In the genomic region with DNA sequence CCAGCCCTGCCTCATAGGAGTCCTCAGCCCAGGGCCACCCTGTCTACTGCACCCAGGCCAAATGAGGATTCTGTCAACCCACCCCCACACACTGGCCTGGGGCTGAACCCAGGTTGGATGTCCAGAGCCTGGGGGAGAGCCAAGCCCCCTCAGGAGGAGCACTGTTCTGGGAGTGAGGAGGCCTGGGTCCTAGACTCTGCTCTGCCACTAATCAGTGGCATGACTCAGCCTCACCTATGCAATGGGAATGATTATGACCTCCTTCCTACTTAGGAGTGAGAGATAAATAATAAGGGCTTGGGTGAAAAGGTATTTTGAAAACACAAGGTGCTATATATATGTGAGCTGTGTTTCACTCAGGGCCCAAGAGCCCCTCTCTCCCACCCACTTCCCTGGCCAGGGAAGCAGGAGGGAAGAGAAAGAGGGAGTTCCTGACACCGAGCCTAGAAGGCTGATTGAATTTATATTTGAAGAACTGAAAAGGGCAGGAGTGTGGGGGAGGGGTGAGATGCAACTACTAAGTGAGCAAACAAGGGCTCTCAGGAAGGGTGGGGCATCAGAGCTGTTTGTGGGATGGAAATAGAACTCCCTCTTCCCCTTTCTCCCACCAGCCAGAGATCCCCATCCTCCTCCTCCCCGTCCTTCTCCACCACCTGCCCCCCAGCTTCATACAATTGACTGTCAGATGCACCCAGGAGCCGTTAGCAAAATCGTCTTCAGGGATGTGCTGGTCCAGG, we compare ENCODE assay signal across 11 cellular contexts. TPM values are rescaled to one million over a fixed set of nuclear protein-coding genes. Genes with fewer than 3 reads are reported as not detected.
A peak's percentile ranks its signal among the peaks of the same experiment; 100 is the strongest.
DNase-seq lines count a peak whose midpoint lies in the region; ATAC-seq and TF ChIP-seq lines count a peak whose summit lies in the region.
"Had no signal": no experiment of that assay in that cellular context is flagged by ENCODE, and none has a peak within 500 bp of the region (broad histone marks: within the 10 kb centered on the region; RNA-seq: fewer than 3 reads in every experiment).

No MANE protein-coding gene starts in this region.

- H3K27me3 Mint-ChIP-seq in endodermal cell (ENCODE audit: insufficient read depth), result no peaks in the 10 kb centered on the region
- no peaks in the 10 kb centered on the region for H3K27me3 Mint-ChIP-seq in type B pancreatic cell

- H3K4me1 ChIP-seq in endodermal cell (ENCODE audit: control insufficient read depth, insufficient read depth, low read length) (peaks cover 31% of the 10 kb centered on the region), foreskin keratinocyte (peaks cover 18% of the 10 kb centered on the region)
- H3K4me1 ChIP-seq: SJSA1 had no signal

- no peak overlapping the region for H3K27ac Mint-ChIP-seq in endodermal cell
- no peak overlapping the region for H3K27ac Mint-ChIP-seq in type B pancreatic cell
- H3K27ac Mint-ChIP-seq: stimulated activated naive CD8-positive, alpha-beta T cell treated with anti-CD3 and anti-CD28 coated beads, Interleukin-15, Interleukin-2, amounts not matched to agents 100 ng/mL and 50 ng/mL, for 24 hours had no signal

- H3K4me1 Mint-ChIP-seq in endodermal cell (peaks cover 50% of the 10 kb centered on the region), type B pancreatic cell (ENCODE audit: unreplicated experiment) (peaks cover 47% of the 10 kb centered on the region)

- H3K9me3 Mint-ChIP-seq in endodermal cell (no peaks in the 10 kb centered on the region), type B pancreatic cell (no peaks in the 10 kb centered on the region)
- H3K9me3 Mint-ChIP-seq: stimulated activated naive CD8-positive, alpha-beta T cell treated with anti-CD3 and anti-CD28 coated beads, Interleukin-15, Interleukin-2, amounts not matched to agents 100 ng/mL and 50 ng/mL, for 24 hours had no signal

- 13 to 51% methylated on average over 3 to 4 of the region's 4 CpGs for WGBS in endodermal cell (ENCODE audit: insufficient coverage in 1 of 2, insufficient read length in 1 of 2), 2 experiments

- DNase-seq in left cardiac atrium (no peak), cardiac septum (ENCODE audit: low spot score) (no peak), NOMO-1 treated with dmso at 0.1 percent for 144 hours (lab: John Stamatoyannopoulos, UW; ENCODE audit: unreplicated experiment) (peak; percentile 58), endodermal cell (no peak), type B pancreatic cell (ENCODE audit: extremely low spot score, unreplicated experiment) (no peak), foreskin keratinocyte (no peak), ecto neural progenitor cell (ENCODE audit: low spot score) (no peak)
- no peak for DNase-seq in stimulated activated naive CD4-positive, alpha-beta T cell (lab: John Stamatoyannopoulos, UW)

- no peaks in the 10 kb centered on the region for H3K36me3 ChIP-seq in endodermal cell (ENCODE audit: control insufficient read depth, insufficient read depth, low read length)
- H3K36me3 ChIP-seq: SJSA1 had no signal

- H3K9ac ChIP-seq in endodermal cell (ENCODE audit: extremely low read depth, low read length, poor library complexity, severe bottlenecking), result no peak overlapping the region
- H3K9ac ChIP-seq: KMS-11 had no signal

- no peaks in the 10 kb centered on the region for H3K27me3 ChIP-seq in endodermal cell (ENCODE audit: control insufficient read depth, insufficient read depth, low read length, poor library complexity, severe bottlenecking)
- H3K27me3 ChIP-seq in foreskin keratinocyte, result no peaks in the 10 kb centered on the region

- TF ChIP-seq CTCF in endodermal cell (conservative IDR thresholded peaks at IDR 0.05) (no peak), type B pancreatic cell (conservative IDR thresholded peaks at IDR 0.05) (no peak), foreskin keratinocyte (conservative IDR thresholded peaks at IDR 0.05) (no peak)

- ATAC-seq in left cardiac atrium (peak; percentile 6 to 15), foreskin keratinocyte (no peak)

- H3K9me3 ChIP-seq in endodermal cell (ENCODE audit: control insufficient read depth, low read length), result no peaks in the 10 kb centered on the region
- H3K9me3 ChIP-seq: SJSA1 had no signal

- peak overlapping the region; percentile 33 for H3K4me3 Mint-ChIP-seq in endodermal cell
- H3K4me3 Mint-ChIP-seq in type B pancreatic cell, result peak overlapping the region; percentile 20
- H3K4me3 Mint-ChIP-seq: stimulated activated naive CD8-positive, alpha-beta T cell treated with anti-CD3 and anti-CD28 coated beads, Interleukin-15, Interleukin-2, amounts not matched to agents 100 ng/mL and 50 ng/mL, for 24 hours had no signal

- intact Hi-C loops in left cardiac atrium (cut with DNase I), result loop anchor here (2.0 to 5.0 kb wide), 2 partner anchors 68 to 140 kb away; no protein-coding TSS in a partner anchor
- intact Hi-C loops in cardiac septum (cut with DNase I), result no loop called here

- H3K36me3 Mint-ChIP-seq in endodermal cell (ENCODE audit: low read depth) (no peaks in the 10 kb centered on the region), type B pancreatic cell (peaks cover 23% of the 10 kb centered on the region)

- H3K27ac ChIP-seq in endodermal cell (ENCODE audit: low read depth, low read length), result peak overlapping the region; percentile 28
- H3K27ac ChIP-seq in foreskin keratinocyte, result no peak overlapping the region
- H3K27ac ChIP-seq: KMS-11, SJSA1 had no signal

- H3K4me3 ChIP-seq in endodermal cell (ENCODE audit: low read length), result no peak overlapping the region
- H3K4me3 ChIP-seq: SJSA1 had no signal

RNA-seq across cellular contexts. Expression of gene IGSF9, which starts 8.2 kb away (rescaled TPM):
- total RNA-seq in left cardiac atrium (1 to 10 TPM; 1.4 to 3.3 TPM), cardiac septum (not detected), endodermal cell (1 to 10 TPM; 7.5 to 9.2 TPM), type B pancreatic cell (ENCODE audit: low replicate concordance) (36.4 and 44.3 TPM in 2 replicates), foreskin keratinocyte (9.7 and 11.9 TPM in 2 replicates)
- polyA plus RNA-seq in endodermal cell (2013, experiment 1 of 2), result 34.7 TPM
- 30.4 TPM for polyA plus RNA-seq in endodermal cell (2013, experiment 2 of 2)
- 9.3 and 11.8 TPM in 2 replicates for polyA plus RNA-seq in foreskin keratinocyte

RNA-seq across cellular contexts. Expression of gene TAGLN2, which starts 11.9 kb away (rescaled TPM):
- 100 to 1,000 TPM; 201 to 276 TPM for total RNA-seq in left cardiac atrium
- 103 TPM for total RNA-seq in cardiac septum
- 100 to 1,000 TPM; 136 to 221 TPM for total RNA-seq in endodermal cell
- polyA plus RNA-seq in endodermal cell (2013, experiment 1 of 2), result 141 TPM
- 179 TPM for polyA plus RNA-seq in endodermal cell (2013, experiment 2 of 2)
- 138 and 208 TPM in 2 replicates for total RNA-seq in type B pancreatic cell (ENCODE audit: low replicate concordance)
- total RNA-seq in foreskin keratinocyte, result 462 and 520 TPM in 2 replicates
- polyA plus RNA-seq in foreskin keratinocyte, result 928 and 982 TPM in 2 replicates

RNA-seq across cellular contexts. Expression of gene SLAMF9, which starts 16.9 kb away (rescaled TPM):
- total RNA-seq in left cardiac atrium (under 1 TPM in 1 of 2 donors, not detected in 1; 0.35 TPM), cardiac septum (not detected), endodermal cell (not detected), type B pancreatic cell (ENCODE audit: low replicate concordance) (not detected in 2 replicates), foreskin keratinocyte (0.44 and 0.63 TPM in 2 replicates)
- polyA plus RNA-seq in endodermal cell (2013, experiment 1 of 2), result not detected
- polyA plus RNA-seq in endodermal cell (2013, experiment 2 of 2), result not detected
- 0.40 and 0.72 TPM in 2 replicates for polyA plus RNA-seq in foreskin keratinocyte
- total RNA-seq: SJSA1 had no signal

RNA-seq across cellular contexts. Expression of gene CFAP45, which starts 37.2 kb away (rescaled TPM):
- total RNA-seq in left cardiac atrium (1 to 10 TPM; 1.6 to 2.0 TPM), cardiac septum (0.32 TPM), endodermal cell (under 1 TPM; 0.49 to 0.55 TPM), type B pancreatic cell (ENCODE audit: low replicate concordance) (1.0 and 2.8 TPM in 2 replicates), foreskin keratinocyte (1.0 and 1.3 TPM in 2 replicates)
- polyA plus RNA-seq in endodermal cell (2013, experiment 1 of 2), result 0.96 TPM
- polyA plus RNA-seq in endodermal cell (2013, experiment 2 of 2), result 0.54 TPM
- 1.1 and 1.3 TPM in 2 replicates for polyA plus RNA-seq in foreskin keratinocyte
